Comparison of ENCODE assay signal across 10 cellular contexts in genomic region chr14:60204104-60204842, GRCh38. TPM values are rescaled to one million over a fixed set of nuclear protein-coding genes. Genes with fewer than 3 reads are reported as not detected.
DNase-seq lines count a peak whose midpoint lies in the region; ATAC-seq and TF ChIP-seq lines count a peak whose summit lies in the region.
"Had no signal": no experiment of that assay in that cellular context is flagged by ENCODE, and none has a peak within 500 bp of the region (broad histone marks: within the 10 kb centered on the region; RNA-seq: fewer than 3 reads in every experiment).

No MANE protein-coding gene starts in this region.

- H3K36me3 ChIP-seq in Loucy (ENCODE audit: insufficient read depth, low read length) (no peaks in the 10 kb centered on the region), neural progenitor cell (no peaks in the 10 kb centered on the region), ovary (no peaks in the 10 kb centered on the region), lower lobe of right lung (no peaks in the 10 kb centered on the region)
- H3K36me3 ChIP-seq: upper lobe of right lung had no signal

- H3K9me3 ChIP-seq in Loucy (ENCODE audit: insufficient read depth, low read depth, low read length) (peaks cover 6% of the 10 kb centered on the region; the same call in 1 of the 2 replicates), neural progenitor cell (ENCODE audit: low read depth) (no peaks in the 10 kb centered on the region), ovary (no peaks in the 10 kb centered on the region), lower lobe of right lung (no peaks in the 10 kb centered on the region)
- H3K9me3 ChIP-seq: upper lobe of right lung had no signal

- no peak overlapping the region for H3K4me3 Mint-ChIP-seq in neural progenitor cell
- H3K4me3 Mint-ChIP-seq: activated naive CD8-positive, alpha-beta T cell had no signal

- H3K36me3 Mint-ChIP-seq in neural progenitor cell = no peaks in the 10 kb centered on the region

- H4K20me1 ChIP-seq in Loucy (ENCODE audit: insufficient read depth, low read length, poor library complexity, severe bottlenecking) (no peaks in the 10 kb centered on the region), neural progenitor cell (ENCODE audit: low read depth) (no peaks in the 10 kb centered on the region)

- WGBS in ovary, 3 donors = 13 to 23% (median 19%) methylated on average over 8 of the region's 8 CpGs

- no peaks in the 10 kb centered on the region for H3K27me3 Mint-ChIP-seq in neural progenitor cell (ENCODE audit: insufficient read depth, low read depth)

- H2AFZ ChIP-seq in Loucy (ENCODE audit: low read length) (peak overlapping the region; percentile 51), neural progenitor cell (replicated peaks) (peak overlapping the region; percentile 68)

- no peaks in the 10 kb centered on the region for H3K79me2 ChIP-seq in Loucy (ENCODE audit: insufficient read depth, low read length)
- no peaks in the 10 kb centered on the region for H3K79me2 ChIP-seq in neural progenitor cell (ENCODE audit: low read depth)

- peaks cover 15% of the 10 kb centered on the region for H3K4me1 Mint-ChIP-seq in neural progenitor cell

- TF ChIP-seq CTCF in Loucy (conservative IDR thresholded peaks at IDR 0.05; ENCODE audit: low read length) = no peak
- no peak for TF ChIP-seq CTCF in neural progenitor cell (IDR thresholded peaks at IDR 0.05)
- no peak for TF ChIP-seq CTCF in ovary (IDR thresholded peaks at IDR 0.05)
- TF ChIP-seq CTCF in lower lobe of right lung (IDR thresholded peaks at IDR 0.05) = no peak

- H3K4me2 ChIP-seq in Loucy (ENCODE audit: low read depth, low read length, poor library complexity, severe bottlenecking) (no peak overlapping the region), neural progenitor cell (peak overlapping the region; percentile 25)

- H3K27ac ChIP-seq in neural progenitor cell (no peak overlapping the region), ovary (no peak overlapping the region), lower lobe of right lung (no peak overlapping the region)
- H3K27ac ChIP-seq: upper lobe of right lung had no signal

- no peaks in the 10 kb centered on the region for H3K4me1 ChIP-seq in Loucy (ENCODE audit: insufficient read depth, low read length, poor library complexity, severe bottlenecking)
- peaks cover 14% of the 10 kb centered on the region for H3K4me1 ChIP-seq in neural progenitor cell
- H3K4me1 ChIP-seq in ovary (ENCODE audit: insufficient read depth) = peaks cover 2% of the 10 kb centered on the region
- no peaks in the 10 kb centered on the region for H3K4me1 ChIP-seq in lower lobe of right lung
- H3K4me1 ChIP-seq: upper lobe of right lung had no signal

- ATAC-seq in HG02678 (IDR thresholded peaks at IDR 0.05; ENCODE audit: unreplicated experiment) (peak; percentile 76), lower lobe of right lung (no peak)
- ATAC-seq: Panc1, upper lobe of right lung had no signal

- DNase-seq in neural progenitor cell (ENCODE audit: low spot score) (no peak), ovary (no peak), CD1c-positive myeloid dendritic cell (ENCODE audit: extremely low spot score) (no peak), lower lobe of right lung (no peak)
- DNase-seq: upper lobe of right lung had no signal

- TF ChIP-seq EP300 in ovary (IDR thresholded peaks at IDR 0.05) = no peak

- H3K9me2 ChIP-seq in Loucy (replicated peaks; ENCODE audit: low read depth, low read length) = no peaks in the 10 kb centered on the region

- H3K9ac ChIP-seq in Loucy (ENCODE audit: low read depth, low read length, poor library complexity, severe bottlenecking) (no peak overlapping the region), neural progenitor cell (no peak overlapping the region)

- no peak overlapping the region for H3K4me3 ChIP-seq in Loucy (ENCODE audit: low read length, poor library complexity, severe bottlenecking)
- no peak overlapping the region for H3K4me3 ChIP-seq in neural progenitor cell
- no peak overlapping the region for H3K4me3 ChIP-seq in ovary
- no peak overlapping the region for H3K4me3 ChIP-seq in lower lobe of right lung
- H3K4me3 ChIP-seq: upper lobe of right lung had no signal

- TF ChIP-seq POLR2A in GM19099 (IDR thresholded peaks at IDR 0.05; ENCODE audit: extremely low read depth, insufficient read length, low read depth) (peak; percentile 29), ovary (IDR thresholded peaks at IDR 0.05) (no peak)

- no peak overlapping the region for H3K27ac Mint-ChIP-seq in neural progenitor cell
- H3K27ac Mint-ChIP-seq: activated naive CD8-positive, alpha-beta T cell had no signal

- intact Hi-C loops in ovary (cut with DNase I) = no loop called here
- intact Hi-C loops in lower lobe of right lung (cut with DNase I) = no loop called here

- H3K9me3 Mint-ChIP-seq in neural progenitor cell = peaks cover 18% of the 10 kb centered on the region

- H3F3A ChIP-seq in Loucy (ENCODE audit: low read depth) (no peaks in the 10 kb centered on the region), neural progenitor cell (ENCODE audit: low read depth) (peaks cover 4% of the 10 kb centered on the region)

- H3K27me3 ChIP-seq in Loucy (ENCODE audit: insufficient read depth, low read length, poor library complexity, severe bottlenecking) (no peaks in the 10 kb centered on the region), neural progenitor cell (no peaks in the 10 kb centered on the region), ovary (no peaks in the 10 kb centered on the region), lower lobe of right lung (ENCODE audit: low read depth) (no peaks in the 10 kb centered on the region)
- H3K27me3 ChIP-seq: upper lobe of right lung had no signal

RNA-seq across cellular contexts. Expression of gene DHRS7, which starts 39.1 kb away (rescaled TPM):
- 32.2 and 47.8 TPM in 2 replicates for total RNA-seq in neural progenitor cell (ENCODE audit: low replicate concordance)
- 10 to 100 TPM; 57.5 to 71.6 (median 59.7) TPM for total RNA-seq in ovary
- polyA plus RNA-seq in ovary = 10 to 100 TPM; 62.0 to 96.7 TPM
- total RNA-seq in lower lobe of right lung = 72.8 TPM

RNA-seq across cellular contexts. Expression of gene PPM1A, which starts 44.7 kb away (rescaled TPM):
- 35.2 and 55.0 TPM in 2 replicates for total RNA-seq in neural progenitor cell (ENCODE audit: low replicate concordance)
- total RNA-seq in ovary = 10 to 100 TPM; 24.4 to 44.7 (median 43.2) TPM
- polyA plus RNA-seq in ovary = 10 to 100 TPM; 15.0 to 34.2 TPM
- 58.0 TPM for total RNA-seq in lower lobe of right lung
